14 cellular contexts compared by ENCODE assay signal in the genomic region with DNA sequence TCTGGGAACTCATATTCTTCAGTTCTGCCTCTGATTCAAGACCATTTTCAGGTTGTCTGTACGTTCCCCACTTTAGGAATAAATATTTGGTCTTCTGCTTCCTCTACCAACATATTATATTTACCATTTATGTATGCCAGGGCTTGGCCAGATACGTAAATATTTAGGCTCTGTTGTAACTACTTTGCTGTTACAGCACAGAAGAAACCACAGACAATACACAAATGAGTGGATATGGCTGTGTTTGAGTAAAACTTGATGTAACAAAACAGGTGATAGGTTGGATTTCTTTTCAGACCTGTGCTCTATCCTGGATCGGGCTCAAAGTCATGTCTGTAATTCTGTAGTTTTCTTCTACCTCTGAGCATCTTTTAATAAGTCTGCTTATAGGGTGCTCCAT. TPM values are rescaled to one million over a fixed set of nuclear protein-coding genes. Genes with fewer than 3 reads are reported as not detected.
DNase-seq lines count a peak whose midpoint lies in the region; ATAC-seq and TF ChIP-seq lines count a peak whose summit lies in the region.
"Had no signal": no experiment of that assay in that cellular context is flagged by ENCODE, and none has a peak within 500 bp of the region (broad histone marks: within the 10 kb centered on the region; RNA-seq: fewer than 3 reads in every experiment).

No MANE protein-coding gene starts in this region.

- peaks cover 38% of the 10 kb centered on the region for H3K4me1 Mint-ChIP-seq in activated CD8-positive, alpha-beta memory T cell treated with anti-CD3 and anti-CD28 coated beads, Interleukin-2, amount 10 ng/mL, durations not matched to agents 7 days and 5 days
- H3K4me1 Mint-ChIP-seq in T-cell = peaks cover 56 to 63% (median 57%) of the 10 kb centered on the region in 3 donors
- peaks cover 29 to 62% of the 10 kb centered on the region in 2 donors for H3K4me1 Mint-ChIP-seq in effector memory CD8-positive, alpha-beta T cell (ENCODE audit: low read depth in 2 of 2)
- H3K4me1 Mint-ChIP-seq in stimulated activated effector memory CD8-positive, alpha-beta T cell treated with anti-CD3 and anti-CD28 coated beads, Interleukin-12 subunit alpha, Interleukin-12 subunit beta, amount 100 ng/mL, for 72 hours = peaks cover 38% of the 10 kb centered on the region

- no peak overlapping the region for H3K4me3 Mint-ChIP-seq in activated CD8-positive, alpha-beta memory T cell treated with anti-CD3 and anti-CD28 coated beads, Interleukin-2, amount 10 ng/mL, durations not matched to agents 7 days and 5 days
- H3K4me3 Mint-ChIP-seq in T-cell = no peak overlapping the region
- H3K4me3 Mint-ChIP-seq in effector memory CD8-positive, alpha-beta T cell = peak overlapping the region; percentile 25 to 33
- H3K4me3 Mint-ChIP-seq in stimulated activated effector memory CD8-positive, alpha-beta T cell treated with anti-CD3 and anti-CD28 coated beads, Interleukin-12 subunit alpha, Interleukin-12 subunit beta, amount 100 ng/mL, for 72 hours = peak overlapping the region; percentile 25

- no peaks in the 10 kb centered on the region for H3K27me3 ChIP-seq in brain microvascular endothelial cell (replicated peaks)

- peak; percentile 69 for ATAC-seq in activated CD8-positive, alpha-beta memory T cell treated with anti-CD3 and anti-CD28 coated beads, Interleukin-2, amount 10 ng/mL, durations not matched to agents 7 days and 5 days
- no peak for ATAC-seq in T-cell (replicated peaks in 1 of 4)
- ATAC-seq in effector memory CD8-positive, alpha-beta T cell (replicated peaks) = peak; percentile 72
- peak; percentile 99 for ATAC-seq in stimulated activated effector memory CD8-positive, alpha-beta T cell treated with anti-CD3 and anti-CD28 coated beads, Interleukin-12 subunit alpha, Interleukin-12 subunit beta, amount 100 ng/mL, for 72 hours
- ATAC-seq in HG02759 (IDR thresholded peaks at IDR 0.05; ENCODE audit: unreplicated experiment) = no peak
- ATAC-seq: psoas muscle had no signal

- no peaks in the 10 kb centered on the region for H3K27me3 Mint-ChIP-seq in activated CD8-positive, alpha-beta memory T cell treated with anti-CD3 and anti-CD28 coated beads, Interleukin-2, amount 10 ng/mL, durations not matched to agents 7 days and 5 days
- no peaks in the 10 kb centered on the region for H3K27me3 Mint-ChIP-seq in T-cell
- H3K27me3 Mint-ChIP-seq in effector memory CD8-positive, alpha-beta T cell = no peaks in the 10 kb centered on the region

- H3K36me3 Mint-ChIP-seq in activated CD8-positive, alpha-beta memory T cell treated with anti-CD3 and anti-CD28 coated beads, Interleukin-2, amount 10 ng/mL, durations not matched to agents 7 days and 5 days = peaks cover 41% of the 10 kb centered on the region
- peaks cover 22% of the 10 kb centered on the region for H3K36me3 Mint-ChIP-seq in T-cell
- H3K36me3 Mint-ChIP-seq in effector memory CD8-positive, alpha-beta T cell (ENCODE audit: insufficient read depth) = peaks cover 85% of the 10 kb centered on the region
- H3K36me3 Mint-ChIP-seq in stimulated activated effector memory CD8-positive, alpha-beta T cell treated with anti-CD3 and anti-CD28 coated beads, Interleukin-12 subunit alpha, Interleukin-12 subunit beta, amount 100 ng/mL, for 72 hours = peaks cover 99% of the 10 kb centered on the region

- no peak overlapping the region for H3K4me3 ChIP-seq in brain microvascular endothelial cell (ENCODE audit: low read depth, low read length)
- H3K4me3 ChIP-seq: left ventricle myocardium inferior, psoas muscle had no signal

- TF ChIP-seq CTCF in brain microvascular endothelial cell (IDR thresholded peaks at IDR 0.05; ENCODE audit: low read depth, low read length, missing control alignments) = no peak

- POLR2A ChIA-PET in T-cell (lab: Charles Lee) = no interaction called here

- no peak overlapping the region for H3K27ac ChIP-seq in brain microvascular endothelial cell
- H3K27ac ChIP-seq: left ventricle myocardium inferior, psoas muscle, WERI-Rb-1 had no signal

- CTCF ChIA-PET in activated CD8-positive, alpha-beta memory T cell treated with anti-CD3 and anti-CD28 coated beads, Interleukin-2, amount 10 ng/mL, durations not matched to agents 7 days and 5 days (lab: Charles Lee) = interaction anchor here (1.4 kb wide), 1 partner anchor 7 kb away, joined by 3 read pairs; no protein-coding TSS in a partner anchor
- CTCF ChIA-PET in T-cell (lab: Charles Lee) = interaction anchor here in 1 of 2 donors (0.7 to 1.4 kb wide), 3 partner anchors 14 to 292 kb away, joined by 3 to 6 read pairs (median 4); no protein-coding TSS in a partner anchor

- DNase-seq in activated CD8-positive, alpha-beta memory T cell treated with anti-CD3 and anti-CD28 coated beads, Interleukin-2, amount 10 ng/mL, durations not matched to agents 7 days and 5 days = no peak
- no peak for DNase-seq in activated CD8-positive, alpha-beta memory T cell treated with anti-CD3 and anti-CD28 coated beads for 24 hours
- DNase-seq in T-cell = no peak
- no peak for DNase-seq in effector memory CD8-positive, alpha-beta T cell
- DNase-seq in stimulated activated effector memory CD8-positive, alpha-beta T cell treated with anti-CD3 and anti-CD28 coated beads, Interleukin-12 subunit alpha, Interleukin-12 subunit beta, amount 100 ng/mL, for 72 hours (ENCODE audit: low spot score in 2 of 2) = no peak
- DNase-seq in epidermal melanocyte (ENCODE audit: insufficient read length, low spot score) = no peak
- DNase-seq in brain microvascular endothelial cell = no peak
- DNase-seq: aorta; left ventricle myocardium inferior; NCI-H1436; psoas muscle; stimulated activated naive CD4-positive, alpha-beta T cell; WERI-Rb-1 had no signal

- peak overlapping the region; percentile 65 for H3K27ac Mint-ChIP-seq in activated CD8-positive, alpha-beta memory T cell treated with anti-CD3 and anti-CD28 coated beads, Interleukin-2, amount 10 ng/mL, durations not matched to agents 7 days and 5 days
- peak overlapping the region; percentile 63 to 79 for H3K27ac Mint-ChIP-seq in T-cell
- H3K27ac Mint-ChIP-seq in effector memory CD8-positive, alpha-beta T cell = peak overlapping the region; percentile 81 to 90
- peak overlapping the region; percentile 60 for H3K27ac Mint-ChIP-seq in stimulated activated effector memory CD8-positive, alpha-beta T cell treated with anti-CD3 and anti-CD28 coated beads, Interleukin-12 subunit alpha, Interleukin-12 subunit beta, amount 100 ng/mL, for 72 hours

- in situ Hi-C loops in brain microvascular endothelial cell (cut with HindIII; ENCODE audit: low pct_ligation_motif_present, low sequenced_read_pairs) = no loop called here

- H3K36me3 ChIP-seq in brain microvascular endothelial cell (replicated peaks) = peaks cover 30% of the 10 kb centered on the region

- H3K9me3 Mint-ChIP-seq in activated CD8-positive, alpha-beta memory T cell treated with anti-CD3 and anti-CD28 coated beads, Interleukin-2, amount 10 ng/mL, durations not matched to agents 7 days and 5 days (ENCODE audit: low read depth) = no peaks in the 10 kb centered on the region
- no peaks in the 10 kb centered on the region for H3K9me3 Mint-ChIP-seq in T-cell
- H3K9me3 Mint-ChIP-seq in effector memory CD8-positive, alpha-beta T cell = no peaks in the 10 kb centered on the region
- H3K9me3 Mint-ChIP-seq in stimulated activated effector memory CD8-positive, alpha-beta T cell treated with anti-CD3 and anti-CD28 coated beads, Interleukin-12 subunit alpha, Interleukin-12 subunit beta, amount 100 ng/mL, for 72 hours = no peaks in the 10 kb centered on the region

RNA-seq across cellular contexts. Expression of a gene that starts 37.5 kb away (rescaled TPM):
- total RNA-seq in activated CD8-positive, alpha-beta memory T cell treated with anti-CD3 and anti-CD28 coated beads, Interleukin-2, amount 10 ng/mL, durations not matched to agents 7 days and 5 days = 100 to 1,000 TPM; 211 to 252 TPM
- total RNA-seq in T-cell = 100 to 1,000 TPM; 163 to 290 (median 170) TPM

RNA-seq across cellular contexts. Expression of a gene that starts 38.6 kb away (rescaled TPM):
- 100 to 1,000 TPM; 127 to 141 TPM for total RNA-seq in activated CD8-positive, alpha-beta memory T cell treated with anti-CD3 and anti-CD28 coated beads, Interleukin-2, amount 10 ng/mL, durations not matched to agents 7 days and 5 days
- total RNA-seq in T-cell = 10 to 100 TPM; 38.4 to 67.5 (median 50.7) TPM

Comparison
In these comparisons a context has a peak if more than half of its experiments do, and no peak if none do; other contexts are left out.
1. ATAC-seq: peak in activated CD8-positive, alpha-beta memory T cell treated with anti-CD3 and anti-CD28 coated beads, Interleukin-2, amount 10 ng/mL, durations not matched to agents 7 days and 5 days (single experiment), effector memory CD8-positive, alpha-beta T cell (single experiment) and stimulated activated effector memory CD8-positive, alpha-beta T cell treated with anti-CD3 and anti-CD28 coated beads, Interleukin-12 subunit alpha, Interleukin-12 subunit beta, amount 100 ng/mL, for 72 hours (single experiment); none in T-cell (0 of 4) and HG02759 (single experiment).
2. H3K4me3 Mint-ChIP-seq: peak in effector memory CD8-positive, alpha-beta T cell (2 of 2) and stimulated activated effector memory CD8-positive, alpha-beta T cell treated with anti-CD3 and anti-CD28 coated beads, Interleukin-12 subunit alpha, Interleukin-12 subunit beta, amount 100 ng/mL, for 72 hours (single experiment); none in activated CD8-positive, alpha-beta memory T cell treated with anti-CD3 and anti-CD28 coated beads, Interleukin-2, amount 10 ng/mL, durations not matched to agents 7 days and 5 days (single experiment) and T-cell (0 of 3).
3. Peak in every context shown above with its lines, with median percentiles within 50 percentile points of each other: H3K27ac Mint-ChIP-seq.